13 cellular contexts compared by ENCODE assay signal in genomic region chr2:28623582-28624405, GRCh38.
DNase-seq lines count a peak whose midpoint lies in the region; ATAC-seq and TF ChIP-seq lines count a peak whose summit lies in the region.
"Had no signal": no experiment of that assay in that cellular context is flagged by ENCODE, and none has a peak within 500 bp of the region (broad histone marks: within the 10 kb centered on the region; RNA-seq: fewer than 3 reads in every experiment).

No MANE protein-coding gene starts in this region.

- intact Hi-C loops in activated CD4-positive, alpha-beta T cell treated with anti-CD3 and anti-CD28 coated beads for 36 hours (cut with DNase I, micrococcal nuclease), result loop anchor here (2.0 to 10.0 kb wide), 4 partner anchors 13 to 1521 kb away; partner anchors contain the start of gene YPEL5 (in 1 of the 2)

- peaks cover 5% of the 10 kb centered on the region for H3K9me3 Mint-ChIP-seq in activated CD4-positive, alpha-beta T cell treated with anti-CD3 and anti-CD28 coated beads for 36 hours (ENCODE audit: low read depth)
- peaks cover 8% of the 10 kb centered on the region for H3K9me3 Mint-ChIP-seq in activated naive CD8-positive, alpha-beta T cell treated with anti-CD3 and anti-CD28 coated beads for 36 hours
- H3K9me3 Mint-ChIP-seq in mesothelial cell of epicardium, result no peaks in the 10 kb centered on the region
- H3K9me3 Mint-ChIP-seq in stimulated activated naive CD8-positive, alpha-beta T cell treated with anti-CD3 and anti-CD28 coated beads, Interleukin-15, amount 100 ng/mL, for 72 hours, result no peaks in the 10 kb centered on the region
- H3K9me3 Mint-ChIP-seq: GM23338 had no signal

- H3K4me3 Mint-ChIP-seq in activated CD4-positive, alpha-beta T cell treated with anti-CD3 and anti-CD28 coated beads for 36 hours, result peak overlapping the region; percentile 69
- peak overlapping the region; percentile 81 for H3K4me3 Mint-ChIP-seq in activated naive CD8-positive, alpha-beta T cell treated with anti-CD3 and anti-CD28 coated beads for 36 hours
- H3K4me3 Mint-ChIP-seq in mesothelial cell of epicardium, result no peak overlapping the region
- H3K4me3 Mint-ChIP-seq in stimulated activated naive CD8-positive, alpha-beta T cell treated with anti-CD3 and anti-CD28 coated beads, Interleukin-15, amount 100 ng/mL, for 72 hours, result peak overlapping the region; percentile 72 to 78
- H3K4me3 Mint-ChIP-seq: GM23338 had no signal

- in situ Hi-C loops in KBM-7 (cut with MboI; ENCODE audit: low pct_unique_long_range_greater_than_20kb, low sequenced_read_pairs), result no loop called here

- H3K4me1 Mint-ChIP-seq in activated CD4-positive, alpha-beta T cell treated with anti-CD3 and anti-CD28 coated beads for 36 hours, result peaks cover 92% of the 10 kb centered on the region
- peaks cover 90% of the 10 kb centered on the region for H3K4me1 Mint-ChIP-seq in activated naive CD8-positive, alpha-beta T cell treated with anti-CD3 and anti-CD28 coated beads for 36 hours
- peaks cover 55% of the 10 kb centered on the region for H3K4me1 Mint-ChIP-seq in mesothelial cell of epicardium
- H3K4me1 Mint-ChIP-seq in stimulated activated naive CD8-positive, alpha-beta T cell treated with anti-CD3 and anti-CD28 coated beads, Interleukin-15, amount 100 ng/mL, for 72 hours, result no peaks in the 10 kb centered on the region

- DNase-seq in activated CD4-positive, alpha-beta T cell treated with anti-CD3 and anti-CD28 coated beads for 36 hours, result no peak
- DNase-seq in activated CD4-positive, alpha-beta T cell treated with anti-CD3 and anti-CD28 coated beads, Interleukin-2, amount 50 U/mL, for 48 hours, result no peak
- DNase-seq in activated naive CD8-positive, alpha-beta T cell treated with anti-CD3 and anti-CD28 coated beads for 36 hours, result no peak
- DNase-seq in mesothelial cell of epicardium (ENCODE audit: low spot score in 2 of 2, unreplicated experiment in 2 of 2), result no peak
- DNase-seq in stimulated activated naive CD8-positive, alpha-beta T cell treated with anti-CD3 and anti-CD28 coated beads, Interleukin-15, amount 100 ng/mL, for 72 hours, result no peak
- no peak for DNase-seq in activated gamma-delta T cell treated with Interleukin-2 at 50 U/mL for 16 hours
- no peak for DNase-seq in KBM-7
- DNase-seq: foreskin melanocyte, NCI-H1092, PC-9 had no signal

- POLR2A ChIA-PET in activated CD4-positive, alpha-beta T cell treated with anti-CD3 and anti-CD28 coated beads for 36 hours (lab: Charles Lee), result interaction anchor here (0.8 kb wide), 1 partner anchor 128 kb away, joined by 3 read pairs; the partner anchor contains the start of gene PPP1CB

- TF ChIP-seq CTCF in mesothelial cell of epicardium (IDR thresholded peaks at IDR 0.05; ENCODE audit: unreplicated experiment), result no peak

- CTCF ChIA-PET in activated CD4-positive, alpha-beta T cell treated with anti-CD3 and anti-CD28 coated beads for 36 hours (lab: Charles Lee), result interaction anchor here (1.0 to 1.9 kb wide), 5 partner anchors 11 to 73 kb away, joined by 3 to 9 read pairs (median 4); no protein-coding TSS in a partner anchor

- H3K27ac Mint-ChIP-seq in activated CD4-positive, alpha-beta T cell treated with anti-CD3 and anti-CD28 coated beads for 36 hours, result peak overlapping the region; percentile 93
- peak overlapping the region; percentile 97 for H3K27ac Mint-ChIP-seq in activated naive CD8-positive, alpha-beta T cell treated with anti-CD3 and anti-CD28 coated beads for 36 hours
- H3K27ac Mint-ChIP-seq in mesothelial cell of epicardium, result peak overlapping the region; percentile 47
- peak overlapping the region in 1 of 2 donors; percentile 72 for H3K27ac Mint-ChIP-seq in stimulated activated naive CD8-positive, alpha-beta T cell treated with anti-CD3 and anti-CD28 coated beads, Interleukin-15, amount 100 ng/mL, for 72 hours

- no peak for ATAC-seq in activated CD4-positive, alpha-beta T cell treated with anti-CD3 and anti-CD28 coated beads for 36 hours
- ATAC-seq in stimulated activated naive CD8-positive, alpha-beta T cell treated with anti-CD3 and anti-CD28 coated beads, Interleukin-15, amount 100 ng/mL, for 72 hours, result no peak
- no peak for ATAC-seq in GM18498 (IDR thresholded peaks at IDR 0.05; ENCODE audit: unreplicated experiment)
- ATAC-seq: left lobe of liver had no signal

- H3K27me3 Mint-ChIP-seq in activated CD4-positive, alpha-beta T cell treated with anti-CD3 and anti-CD28 coated beads for 36 hours, result no peaks in the 10 kb centered on the region
- H3K27me3 Mint-ChIP-seq in activated naive CD8-positive, alpha-beta T cell treated with anti-CD3 and anti-CD28 coated beads for 36 hours, result no peaks in the 10 kb centered on the region
- no peaks in the 10 kb centered on the region for H3K27me3 Mint-ChIP-seq in mesothelial cell of epicardium (ENCODE audit: low read depth)
- no peaks in the 10 kb centered on the region for H3K27me3 Mint-ChIP-seq in stimulated activated naive CD8-positive, alpha-beta T cell treated with anti-CD3 and anti-CD28 coated beads, Interleukin-15, amount 100 ng/mL, for 72 hours

- peaks cover 2% of the 10 kb centered on the region for H3K36me3 Mint-ChIP-seq in activated CD4-positive, alpha-beta T cell treated with anti-CD3 and anti-CD28 coated beads for 36 hours (ENCODE audit: low read depth)
- peaks cover 7% of the 10 kb centered on the region for H3K36me3 Mint-ChIP-seq in activated naive CD8-positive, alpha-beta T cell treated with anti-CD3 and anti-CD28 coated beads for 36 hours
- H3K36me3 Mint-ChIP-seq in mesothelial cell of epicardium, result no peaks in the 10 kb centered on the region
